In the genomic region with DNA sequence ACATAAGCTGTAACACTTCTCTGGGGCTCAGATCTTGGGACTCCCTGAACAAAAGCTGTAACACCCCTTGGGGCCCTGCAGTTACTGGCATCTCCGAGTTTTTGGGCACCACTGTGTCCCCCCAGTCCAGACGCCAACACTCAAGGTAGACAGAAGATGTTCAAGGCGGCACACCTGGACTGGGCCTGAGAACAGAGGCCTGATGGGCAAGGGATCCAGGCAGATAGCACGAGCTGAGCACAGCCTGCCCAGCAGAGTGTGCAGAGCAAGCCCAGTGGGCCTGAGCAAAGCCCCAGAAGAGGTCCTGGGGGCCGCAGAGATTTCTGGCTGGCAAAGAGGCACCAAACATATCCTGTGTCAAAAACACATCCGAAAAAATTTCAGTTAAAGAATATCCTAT, we compare ENCODE assay signal across 27 cellular contexts.
"Had no signal": no experiment of that assay in that cellular context is flagged by ENCODE, and none has a peak within 500 bp of the region (broad histone marks: within the 10 kb centered on the region; RNA-seq: fewer than 3 reads in every experiment).

No MANE protein-coding gene starts in this region.

- H3K27me3 Mint-ChIP-seq: activated CD4-positive, alpha-beta memory T cell treated with anti-CD3 and anti-CD28 coated beads for 36 hours; activated CD4-positive, alpha-beta T cell treated with anti-CD3 and anti-CD28 coated beads for 36 hours; activated CD4-positive, alpha-beta T cell treated with anti-CD3 and anti-CD28 coated beads, Interleukin-2, amount 10 ng/mL, durations not matched to agents 24 days and 14 days; activated naive CD4-positive, alpha-beta T cell treated with anti-CD3 and anti-CD28 coated beads, Interleukin-2, amount 10 ng/mL, durations not matched to agents 7 days and 5 days; activated naive CD8-positive, alpha-beta T cell treated with anti-CD3 and anti-CD28 coated beads, Interleukin-2, amount 10 ng/mL, durations not matched to agents 7 days and 5 days; activated T-cell treated with anti-CD3 and anti-CD28 coated beads, Interleukin-2, amount 50 U/mL, for 24 hours; effector memory CD8-positive, alpha-beta T cell had no signal

- H3K4me3 ChIP-seq: esophagus squamous epithelium, gastroesophageal sphincter had no signal

- H3K27ac ChIP-seq: brain microvascular endothelial cell, epithelial cell of prostate, esophagus squamous epithelium, gastroesophageal sphincter had no signal

- ATAC-seq: activated CD4-positive, alpha-beta T cell treated with anti-CD3 and anti-CD28 coated beads for 36 hours; activated CD8-positive, alpha-beta T cell treated with anti-CD3 and anti-CD28 coated beads, Interleukin-2, amount 10 ng/mL, durations not matched to agents 7 days and 5 days; activated naive CD4-positive, alpha-beta T cell treated with anti-CD3 and anti-CD28 coated beads, Interleukin-2, amount 50 U/mL, for 72 hours; activated T-cell treated with anti-CD3 and anti-CD28 coated beads, Interleukin-2, amount 50 U/mL, for 72 hours; effector memory CD8-positive, alpha-beta T cell; gastroesophageal sphincter had no signal

- DNase-seq: activated CD4-positive, alpha-beta memory T cell treated with anti-CD3 and anti-CD28 coated beads for 36 hours; activated CD4-positive, alpha-beta T cell treated with anti-CD3 and anti-CD28 coated beads for 36 hours; activated CD4-positive, alpha-beta T cell treated with anti-CD3 and anti-CD28 coated beads, Interleukin-2, amount 10 ng/mL, durations not matched to agents 24 days and 14 days; activated CD4-positive, CD25-positive, alpha-beta regulatory T cell; activated CD4-positive, CD25-positive, alpha-beta regulatory T cell treated with anti-CD3 and anti-CD28 coated beads, Interleukin-2, amount 50 U/mL, for 72 hours; activated CD8-positive, alpha-beta memory T cell treated with anti-CD3 and anti-CD28 coated beads, Interleukin-2, amount 50 U/mL, for 48 hours; activated CD8-positive, alpha-beta T cell treated with anti-CD3 and anti-CD28 coated beads, Interleukin-2, amount 10 ng/mL, durations not matched to agents 7 days and 5 days; activated gamma-delta T cell; activated naive CD4-positive, alpha-beta T cell; activated naive CD4-positive, alpha-beta T cell treated with anti-CD3 and anti-CD28 coated beads, Interleukin-2, amount 10 ng/mL, durations not matched to agents 7 days and 5 days; activated naive CD8-positive, alpha-beta T cell treated with anti-CD3 and anti-CD28 coated beads, Interleukin-2, amount 10 ng/mL, durations not matched to agents 7 days and 5 days; activated T-cell treated with anti-CD3 and anti-CD28 coated beads for 4 hours; activated T-cell treated with anti-CD3 and anti-CD28 coated beads, Interleukin-2, amount 50 U/mL, for 24 hours; activated T-cell treated with anti-CD3 and anti-CD28 coated beads, Interleukin-2, amount 50 U/mL, for 72 hours; brain microvascular endothelial cell; caudate nucleus; cerebellar nuclear complex; cortex of kidney; dermis blood vessel endothelial cell; effector CD4-positive, alpha-beta T cell; effector memory CD8-positive, alpha-beta T cell; esophagus squamous epithelium; foreskin melanocyte; T-helper 2 cell had no signal

- H3K36me3 Mint-ChIP-seq: activated CD4-positive, alpha-beta memory T cell treated with anti-CD3 and anti-CD28 coated beads for 36 hours; activated naive CD4-positive, alpha-beta T cell treated with anti-CD3 and anti-CD28 coated beads, Interleukin-2, amount 10 ng/mL, durations not matched to agents 7 days and 5 days; activated naive CD8-positive, alpha-beta T cell treated with anti-CD3 and anti-CD28 coated beads, Interleukin-2, amount 10 ng/mL, durations not matched to agents 7 days and 5 days had no signal

- H3K27me3 ChIP-seq: brain microvascular endothelial cell, esophagus squamous epithelium, gastroesophageal sphincter had no signal

- H3K4me1 ChIP-seq: esophagus squamous epithelium, gastroesophageal sphincter had no signal

- H3K36me3 ChIP-seq: brain microvascular endothelial cell, esophagus squamous epithelium, gastroesophageal sphincter had no signal

- H3K4me1 Mint-ChIP-seq: activated CD4-positive, alpha-beta T cell treated with anti-CD3 and anti-CD28 coated beads for 36 hours; activated CD4-positive, alpha-beta T cell treated with anti-CD3 and anti-CD28 coated beads, Interleukin-2, amount 10 ng/mL, durations not matched to agents 24 days and 14 days; activated naive CD4-positive, alpha-beta T cell treated with anti-CD3 and anti-CD28 coated beads, Interleukin-2, amount 10 ng/mL, durations not matched to agents 7 days and 5 days; activated naive CD8-positive, alpha-beta T cell treated with anti-CD3 and anti-CD28 coated beads, Interleukin-2, amount 10 ng/mL, durations not matched to agents 7 days and 5 days had no signal

- H3K4me3 Mint-ChIP-seq: activated CD4-positive, alpha-beta memory T cell treated with anti-CD3 and anti-CD28 coated beads for 36 hours; activated CD4-positive, alpha-beta T cell treated with anti-CD3 and anti-CD28 coated beads for 36 hours; activated CD4-positive, alpha-beta T cell treated with anti-CD3 and anti-CD28 coated beads, Interleukin-2, amount 10 ng/mL, durations not matched to agents 24 days and 14 days; activated CD8-positive, alpha-beta T cell treated with anti-CD3 and anti-CD28 coated beads, Interleukin-2, amount 10 ng/mL, durations not matched to agents 7 days and 5 days; activated naive CD4-positive, alpha-beta T cell treated with anti-CD3 and anti-CD28 coated beads, Interleukin-2, amount 10 ng/mL, durations not matched to agents 7 days and 5 days; activated naive CD8-positive, alpha-beta T cell treated with anti-CD3 and anti-CD28 coated beads, Interleukin-2, amount 10 ng/mL, durations not matched to agents 7 days and 5 days; activated T-cell treated with anti-CD3 and anti-CD28 coated beads, Interleukin-2, amount 50 U/mL, for 24 hours; activated T-cell treated with anti-CD3 and anti-CD28 coated beads, Interleukin-2, amount 50 U/mL, for 72 hours; effector memory CD8-positive, alpha-beta T cell had no signal

- H3K27ac Mint-ChIP-seq: activated CD4-positive, alpha-beta memory T cell treated with anti-CD3 and anti-CD28 coated beads for 36 hours; activated CD4-positive, alpha-beta T cell treated with anti-CD3 and anti-CD28 coated beads for 36 hours; activated CD4-positive, alpha-beta T cell treated with anti-CD3 and anti-CD28 coated beads, Interleukin-2, amount 10 ng/mL, durations not matched to agents 24 days and 14 days; activated CD8-positive, alpha-beta T cell treated with anti-CD3 and anti-CD28 coated beads, Interleukin-2, amount 10 ng/mL, durations not matched to agents 7 days and 5 days; activated naive CD4-positive, alpha-beta T cell treated with anti-CD3 and anti-CD28 coated beads, Interleukin-2, amount 10 ng/mL, durations not matched to agents 7 days and 5 days; activated naive CD4-positive, alpha-beta T cell treated with anti-CD3 and anti-CD28 coated beads, Interleukin-2, amount 50 U/mL, for 72 hours; activated naive CD8-positive, alpha-beta T cell treated with anti-CD3 and anti-CD28 coated beads, Interleukin-2, amount 10 ng/mL, durations not matched to agents 7 days and 5 days; activated T-cell treated with anti-CD3 and anti-CD28 coated beads, Interleukin-2, amount 50 U/mL, for 24 hours; activated T-cell treated with anti-CD3 and anti-CD28 coated beads, Interleukin-2, amount 50 U/mL, for 72 hours; effector memory CD8-positive, alpha-beta T cell had no signal
